In genomic region chr6:111677186-111677990, GRCh38 we compare ENCODE assay signal across 20 cellular contexts.
DNase-seq lines count a peak whose midpoint lies in the region; ATAC-seq, FAIRE-seq and TF ChIP-seq lines count a peak whose summit lies in the region.
"Had no signal": no experiment of that assay in that cellular context is flagged by ENCODE, and none has a peak within 500 bp of the region (broad histone marks: within the 10 kb centered on the region; RNA-seq: fewer than 3 reads in every experiment).

No MANE protein-coding gene starts in this region.

- peaks cover 18% of the 10 kb centered on the region for H3K4me1 Mint-ChIP-seq in activated T-helper 17 cell treated with anti-CD3 and anti-CD28 coated beads, Interleukin-2, amount 50 U/mL, for 72 hours
- H3K4me1 Mint-ChIP-seq in immature natural killer cell = peaks cover 40 to 84% of the 10 kb centered on the region in 2 donors

- no peaks in the 10 kb centered on the region for H3K9me3 Mint-ChIP-seq in activated T-helper 17 cell treated with anti-CD3 and anti-CD28 coated beads, Interleukin-2, amount 50 U/mL, for 72 hours
- H3K9me3 Mint-ChIP-seq in immature natural killer cell = no peaks in the 10 kb centered on the region
- H3K9me3 Mint-ChIP-seq: activated CD4-positive, alpha-beta T cell treated with anti-CD3 and anti-CD28 coated beads, Interleukin-2, amount 10 ng/mL, durations not matched to agents 7 days and 5 days; HFFc6; nephron progenitor cell had no signal

- no peak overlapping the region for H3K4me3 Mint-ChIP-seq in activated T-helper 17 cell treated with anti-CD3 and anti-CD28 coated beads, Interleukin-2, amount 50 U/mL, for 72 hours
- no peak overlapping the region for H3K4me3 Mint-ChIP-seq in immature natural killer cell
- H3K4me3 Mint-ChIP-seq: activated CD4-positive, alpha-beta T cell treated with anti-CD3 and anti-CD28 coated beads, Interleukin-2, amount 10 ng/mL, durations not matched to agents 7 days and 5 days; HFFc6; nephron progenitor cell had no signal

- no peaks in the 10 kb centered on the region for H3K36me3 ChIP-seq in pancreas

- intact Hi-C loops in pancreas (cut with DNase I) = no loop called here

- no peak for TF ChIP-seq CTCF in pancreas (IDR thresholded peaks at IDR 0.05)

- H3K4me3 ChIP-seq in pancreas = no peak overlapping the region
- H3K4me3 ChIP-seq: lung had no signal

- FAIRE-seq in pancreas (lab: Jason Lieb, UNC) = no peak
- FAIRE-seq: HTR-8/SVneo had no signal

- no peaks in the 10 kb centered on the region for H3K9me3 ChIP-seq in pancreas
- H3K9me3 ChIP-seq: BE2C had no signal

- WGBS in pancreas, 2 donors = 28 to 32% methylated on average over 3 of the region's 3 CpGs

- H3K27ac Mint-ChIP-seq in activated T-helper 17 cell treated with anti-CD3 and anti-CD28 coated beads, Interleukin-2, amount 50 U/mL, for 72 hours = peak overlapping the region; percentile 24
- peak overlapping the region in 5 of 6 donors; percentile 16 to 85 (median 40) for H3K27ac Mint-ChIP-seq in immature natural killer cell
- H3K27ac Mint-ChIP-seq: activated CD4-positive, alpha-beta T cell treated with anti-CD3 and anti-CD28 coated beads, Interleukin-2, amount 10 ng/mL, durations not matched to agents 7 days and 5 days; HFFc6; nephron progenitor cell had no signal

- no peaks in the 10 kb centered on the region for H3K27me3 ChIP-seq in pancreas
- H3K27me3 ChIP-seq: BE2C had no signal

- peak overlapping the region in 1 of 4 donors; percentile 17 for H3K27ac ChIP-seq in pancreas

- H3K27me3 Mint-ChIP-seq in activated T-helper 17 cell treated with anti-CD3 and anti-CD28 coated beads, Interleukin-2, amount 50 U/mL, for 72 hours = no peaks in the 10 kb centered on the region
- peaks cover 1 to 59% (median 21%) of the 10 kb centered on the region in 3 donors for H3K27me3 Mint-ChIP-seq in immature natural killer cell (ENCODE audit: low read depth in 3 of 3)
- H3K27me3 Mint-ChIP-seq: activated CD4-positive, alpha-beta T cell treated with anti-CD3 and anti-CD28 coated beads, Interleukin-2, amount 10 ng/mL, durations not matched to agents 7 days and 5 days had no signal

- no peak for ATAC-seq in activated T-helper 17 cell treated with anti-CD3 and anti-CD28 coated beads, Interleukin-2, amount 50 U/mL, for 72 hours (replicated peaks)
- ATAC-seq in pancreas = peak in 3 of 4 donors; percentile 75 to 85 (median 82)
- ATAC-seq: PC-3 had no signal

- peaks cover 97% of the 10 kb centered on the region for H3K36me3 Mint-ChIP-seq in activated T-helper 17 cell treated with anti-CD3 and anti-CD28 coated beads, Interleukin-2, amount 50 U/mL, for 72 hours (ENCODE audit: low read depth)
- peaks cover 9 to 55% (median 48%) of the 10 kb centered on the region in 3 donors for H3K36me3 Mint-ChIP-seq in immature natural killer cell

- DNase-seq in DMS53 treated with DMSO at 0.1 percent for 48 hours (lab: John Stamatoyannopoulos, UW; ENCODE audit: unreplicated experiment) = peak; percentile 11
- no peak for DNase-seq in immature natural killer cell
- no peak for DNase-seq in pancreas
- no peak for DNase-seq in RPMI8226
- no peak for DNase-seq in A172 (ENCODE audit: low spot score)
- no peak for DNase-seq in iPS-NIHi7 (ENCODE audit: extremely low spot score)
- DNase-seq: activated CD4-positive, alpha-beta T cell treated with anti-CD3 and anti-CD28 coated beads, Interleukin-2, amount 10 ng/mL, durations not matched to agents 7 days and 5 days; activated T-cell treated with anti-CD3 and anti-CD28 coated beads, Interleukin-2, amount 50 U/mL, for 1 hour; BE2C; central memory CD4-positive, alpha-beta T cell; effector memory CD4-positive, alpha-beta T cell; HFFc6; NCI-H1694 treated with DMSO at 0.1 percent for 48 hours; NCI-H524; nephron progenitor cell; PC-3; retina had no signal

- H3K4me1 ChIP-seq in pancreas = peaks cover 0 to 17% (median 6%) of the 10 kb centered on the region in 3 donors
- H3K4me1 ChIP-seq: BE2C had no signal
